ENCODE assay signal across 12 cellular contexts in the genomic region with DNA sequence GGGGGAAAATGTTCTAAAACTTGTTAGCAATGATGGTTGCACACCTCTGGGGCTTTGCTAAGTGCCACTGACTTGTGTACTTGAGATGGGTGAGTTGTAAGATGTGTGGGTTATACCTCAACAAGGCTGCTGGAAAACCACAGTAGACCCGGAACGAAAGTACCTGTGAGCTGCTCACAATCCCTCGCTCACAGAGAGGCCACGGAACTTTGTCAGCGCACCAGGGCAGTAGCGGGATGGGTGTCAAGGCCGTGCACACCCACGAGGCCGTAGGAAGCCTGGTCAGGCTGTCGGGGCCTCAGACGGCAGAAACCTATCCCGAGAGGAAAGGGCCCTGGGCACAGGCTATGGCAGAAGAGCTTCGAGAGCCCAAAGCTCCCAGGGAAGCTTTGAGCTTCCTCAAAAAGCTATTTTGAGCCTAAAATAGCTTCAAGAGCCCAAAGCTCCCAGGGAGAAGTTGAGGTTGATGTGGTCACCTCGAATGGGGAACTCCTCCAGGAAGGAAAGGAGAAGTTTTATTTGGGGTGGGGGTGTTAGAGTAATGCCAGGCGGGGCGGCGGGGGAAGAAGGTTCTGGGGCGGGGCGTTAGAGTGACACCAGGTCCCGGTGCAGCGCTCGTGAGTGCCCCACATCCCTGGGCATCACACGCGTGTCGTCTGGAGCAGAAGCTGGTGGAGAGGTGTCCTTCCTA. TPM values are rescaled to one million over a fixed set of nuclear protein-coding genes. Genes with fewer than 3 reads are reported as not detected.
DNase-seq lines count a peak whose midpoint lies in the region; ATAC-seq and TF ChIP-seq lines count a peak whose summit lies in the region.
"Had no signal": no experiment of that assay in that cellular context is flagged by ENCODE, and none has a peak within 500 bp of the region (broad histone marks: within the 10 kb centered on the region; RNA-seq: fewer than 3 reads in every experiment).

No MANE protein-coding gene starts in this region.

- no peak overlapping the region for H3K27ac ChIP-seq in stomach

- no TSS peak for BruUV-seq in Caco-2 (replicated peaks; lab: Mats Ljungman, UMichigan)

- peak overlapping the region; percentile 3 for H3K4me3 Mint-ChIP-seq in activated naive CD4-positive, alpha-beta T cell treated with anti-CD3 and anti-CD28 coated beads, Interleukin-2, amount 10 ng/mL, durations not matched to agents 7 days and 5 days
- H3K4me3 Mint-ChIP-seq in Caco-2 (ENCODE audit: unreplicated experiment), result no peak overlapping the region

- CTCF ChIA-PET in activated naive CD4-positive, alpha-beta T cell treated with anti-CD3 and anti-CD28 coated beads, Interleukin-2, amount 10 ng/mL, durations not matched to agents 7 days and 5 days (lab: Charles Lee), result interaction anchor here (1.4 to 1.8 kb wide), 2 partner anchors 16 to 100 kb away, joined by 4 to 6 read pairs; no protein-coding TSS in a partner anchor
- CTCF ChIA-PET in Caco-2 (lab: Charles Lee), result interaction anchor here (0.7 kb wide), 1 partner anchor 97 kb away, joined by 3 read pairs; no protein-coding TSS in a partner anchor

- H3K4me1 Mint-ChIP-seq in activated naive CD4-positive, alpha-beta T cell treated with anti-CD3 and anti-CD28 coated beads, Interleukin-2, amount 10 ng/mL, durations not matched to agents 7 days and 5 days, result peaks cover 17% of the 10 kb centered on the region
- H3K4me1 Mint-ChIP-seq in Caco-2 (ENCODE audit: low read depth, unreplicated experiment), result no peaks in the 10 kb centered on the region

- H3K36me3 ChIP-seq in stomach (no peaks in the 10 kb centered on the region), Caco-2 (ENCODE audit: control insufficient read depth, insufficient read depth, low read length) (no peaks in the 10 kb centered on the region)

- H3K9me3 Mint-ChIP-seq in activated naive CD4-positive, alpha-beta T cell treated with anti-CD3 and anti-CD28 coated beads, Interleukin-2, amount 10 ng/mL, durations not matched to agents 7 days and 5 days, result no peaks in the 10 kb centered on the region
- no peaks in the 10 kb centered on the region for H3K9me3 Mint-ChIP-seq in Caco-2 (ENCODE audit: unreplicated experiment)

- H3K27ac Mint-ChIP-seq in activated naive CD4-positive, alpha-beta T cell treated with anti-CD3 and anti-CD28 coated beads, Interleukin-2, amount 10 ng/mL, durations not matched to agents 7 days and 5 days, result no peak overlapping the region
- no peak overlapping the region for H3K27ac Mint-ChIP-seq in Caco-2 (ENCODE audit: unreplicated experiment)

- H3K36me3 Mint-ChIP-seq in activated naive CD4-positive, alpha-beta T cell treated with anti-CD3 and anti-CD28 coated beads, Interleukin-2, amount 10 ng/mL, durations not matched to agents 7 days and 5 days, result no peaks in the 10 kb centered on the region
- H3K36me3 Mint-ChIP-seq in Caco-2 (ENCODE audit: insufficient read depth, unreplicated experiment), result no peaks in the 10 kb centered on the region

- H3K9me3 ChIP-seq in mononuclear cell (ENCODE audit: low read depth, low read length) (no peaks in the 10 kb centered on the region), stomach (no peaks in the 10 kb centered on the region), Caco-2 (no peaks in the 10 kb centered on the region)

- TF ChIP-seq EP300 in stomach (IDR thresholded peaks at IDR 0.05), result no peak

- POLR2A ChIA-PET in Caco-2 (lab: Charles Lee), result no interaction called here

- DNase-seq in CD1c-positive myeloid dendritic cell (ENCODE audit: extremely low spot score) (peak; percentile 95), MV-4-11 (lab: John Stamatoyannopoulos, UW) (peak; percentile 97), stomach (no peak), Caco-2 (no peak), NCI-H1436 (lab: John Stamatoyannopoulos, UW) (no peak)
- peak; percentile 52 for DNase-seq in activated naive CD4-positive, alpha-beta T cell treated with anti-CD3 and anti-CD28 coated beads, Interleukin-2, amount 10 ng/mL, durations not matched to agents 7 days and 5 days
- DNase-seq: activated gamma-delta T cell; dermis blood vessel endothelial cell; NCI-H1105; NK-92 treated with Interleukin-12 subunit alpha and Interleukin-12 subunit beta, amount 100 ng/mL, for 24 hours had no signal

- H3K4me1 ChIP-seq in mononuclear cell (ENCODE audit: insufficient read depth, low read length) (peaks cover 40% of the 10 kb centered on the region), stomach (peaks cover 0 to 31% (median 3%) of the 10 kb centered on the region in 4 donors), Caco-2 (no peaks in the 10 kb centered on the region)

- ATAC-seq in HG03135 (IDR thresholded peaks at IDR 0.05; ENCODE audit: unreplicated experiment), result no peak

- WGBS in stomach, 5 donors, result 63 to 78% (median 75%) methylated on average over 24 to 25 of the region's 25 CpGs

- H3K27me3 Mint-ChIP-seq in activated naive CD4-positive, alpha-beta T cell treated with anti-CD3 and anti-CD28 coated beads, Interleukin-2, amount 10 ng/mL, durations not matched to agents 7 days and 5 days, result peaks cover 54% of the 10 kb centered on the region
- peaks cover 32% of the 10 kb centered on the region for H3K27me3 Mint-ChIP-seq in Caco-2 (ENCODE audit: insufficient read depth, unreplicated experiment)

- no peak for TF ChIP-seq CTCF in stomach (IDR thresholded peaks at IDR 0.05)
- TF ChIP-seq CTCF in Caco-2 (IDR thresholded peaks at IDR 0.05; ENCODE audit: insufficient read depth in 1 of 2, low read depth in 1 of 2, low read length in 1 of 2, severe bottlenecking in 1 of 2, unreplicated experiment in 1 of 2), result no peak

- TF ChIP-seq POLR2A in stomach (IDR thresholded peaks at IDR 0.05), result no peak

- no peaks in the 10 kb centered on the region for H3K27me3 ChIP-seq in mononuclear cell (ENCODE audit: insufficient read depth, low read length)
- H3K27me3 ChIP-seq in stomach, result peaks cover 0 to 53% (median 5%) of the 10 kb centered on the region in 3 donors
- no peaks in the 10 kb centered on the region; the same call in 1 of the 2 replicates for H3K27me3 ChIP-seq in Caco-2 (replicated peaks; ENCODE audit: control insufficient read depth, insufficient read depth, low read length)

- H3K4me3 ChIP-seq in mononuclear cell (ENCODE audit: low read length), result peak overlapping the region; percentile 2
- peak overlapping the region in 1 of 4 donors; percentile 5 for H3K4me3 ChIP-seq in stomach
- H3K4me3 ChIP-seq in Caco-2 (ENCODE audit: low read depth, low read length), result no peak overlapping the region

- intact Hi-C loops in stomach (cut with DNase I; ENCODE audit: low total_unique reads), result no loop called here
- intact Hi-C loops in Caco-2 (cut with micrococcal nuclease; ENCODE audit: unreplicated experiment), result no loop called here

RNA-seq across cellular contexts. Expression of gene CBFA2T3, which starts 19.0 kb away (rescaled TPM):
- total RNA-seq in mononuclear cell (1.3 TPM), stomach (10 to 100 TPM in 1 of 5 donors, 1 to 10 TPM in 2, under 1 TPM in 2; 0.58 to 57.6 (median 3.5) TPM), Caco-2 (2022) (0.35 and 2.1 TPM in 2 replicates)
- polyA plus RNA-seq in stomach, result 1 to 10 TPM; 1.6 to 2.8 (median 2.1) TPM
- total RNA-seq: dermis blood vessel endothelial cell had no signal

Comparison
In these comparisons a context has a peak if more than half of its experiments do, and no peak if none do; other contexts are left out.
1. DNase-seq: peak in CD1c-positive myeloid dendritic cell (single experiment), MV-4-11 (single experiment) and activated naive CD4-positive, alpha-beta T cell treated with anti-CD3 and anti-CD28 coated beads, Interleukin-2, amount 10 ng/mL, durations not matched to agents 7 days and 5 days (single experiment); none in stomach (single experiment), Caco-2 (0 of 2) and NCI-H1436 (single experiment).